Comparison of ENCODE assay signal across 21 cellular contexts in the genomic region with DNA sequence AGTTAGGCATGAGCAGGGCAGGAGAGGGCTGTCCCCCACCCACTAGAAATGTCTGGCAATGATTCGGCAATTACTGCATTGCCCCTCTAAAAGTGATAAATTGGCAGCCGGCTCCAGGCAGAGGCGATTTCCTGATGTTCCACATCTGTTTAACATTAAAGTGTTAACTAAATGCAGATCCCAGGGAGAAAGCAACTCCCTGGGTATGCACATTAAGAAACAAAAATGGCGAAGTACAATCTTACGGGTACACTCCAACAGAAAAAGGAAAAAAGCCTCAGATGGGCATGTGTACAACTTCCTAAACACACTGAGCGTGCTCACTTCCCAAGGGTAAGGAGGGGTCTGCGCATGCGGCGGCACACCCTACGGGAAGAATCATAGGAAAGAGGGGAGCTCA.
DNase-seq lines count a peak whose midpoint lies in the region; ATAC-seq and TF ChIP-seq lines count a peak whose summit lies in the region.
"Had no signal": no experiment of that assay in that cellular context is flagged by ENCODE, and none has a peak within 500 bp of the region (broad histone marks: within the 10 kb centered on the region; RNA-seq: fewer than 3 reads in every experiment).

No MANE protein-coding gene starts in this region.

- no peaks in the 10 kb centered on the region for H3K36me3 Mint-ChIP-seq in nephron progenitor cell (ENCODE audit: low read depth)

- no peak overlapping the region for H3K27ac ChIP-seq in A673 (ENCODE audit: low read depth, low read length, poor library complexity, severe bottlenecking)
- H3K27ac ChIP-seq: 22Rv1, PC-9, SJSA1 had no signal

- H3K9me3 ChIP-seq in A673 (ENCODE audit: low read depth, low read length, poor library complexity, severe bottlenecking) = no peaks in the 10 kb centered on the region
- H3K9me3 ChIP-seq: SJSA1 had no signal

- POLR2A ChIA-PET in A673 (lab: Charles Lee; ENCODE audit: low non-redundant PET) = no interaction called here

- no peak overlapping the region for H3K27ac Mint-ChIP-seq in nephron progenitor cell

- no peaks in the 10 kb centered on the region for H3K27me3 ChIP-seq in A673 (replicated peaks; ENCODE audit: insufficient read depth, low read depth, low read length, poor library complexity)
- H3K27me3 ChIP-seq: SJSA1 had no signal

- no peak overlapping the region for H3K4me3 ChIP-seq in A673 (ENCODE audit: low read depth, low read length, poor library complexity, severe bottlenecking)
- H3K4me3 ChIP-seq: PC-9, SJSA1 had no signal

- no peak for ATAC-seq in SK-N-SH treated with all-trans-retinoic acid at 6 μM for 48 hours
- ATAC-seq in GM21447 (IDR thresholded peaks at IDR 0.05; ENCODE audit: unreplicated experiment) = no peak
- ATAC-seq: Right ventricle myocardium inferior had no signal

- no peaks in the 10 kb centered on the region for H3K9me3 Mint-ChIP-seq in nephron progenitor cell

- H3K4me1 Mint-ChIP-seq in nephron progenitor cell = peaks cover 5% of the 10 kb centered on the region

- no peaks in the 10 kb centered on the region for H3K27me3 Mint-ChIP-seq in nephron progenitor cell (ENCODE audit: low read depth, poor library complexity)

- H3K4me1 ChIP-seq in A673 (ENCODE audit: insufficient read depth, low read length, poor library complexity, severe bottlenecking) = peaks cover 15% of the 10 kb centered on the region
- H3K4me1 ChIP-seq: SJSA1 had no signal

- BruUV-seq in A673 (replicated peaks; lab: Mats Ljungman, UMichigan) = no TSS peak

- TF ChIP-seq CTCF in A673 (conservative IDR thresholded peaks at IDR 0.05; ENCODE audit: low read depth, low read length) (no peak), nephron progenitor cell (IDR thresholded peaks at IDR 0.05) (no peak)

- no peaks in the 10 kb centered on the region for H3K36me3 ChIP-seq in A673 (ENCODE audit: insufficient read depth, low read length, poor library complexity, severe bottlenecking)
- H3K36me3 ChIP-seq: SJSA1 had no signal

- CTCF ChIA-PET in A673 (lab: Charles Lee) = no interaction called here

- TF ChIP-seq POLR2A in erythroblast (IDR thresholded peaks at IDR 0.05; ENCODE audit: low read length) = no peak

- DNase-seq in A673 (ENCODE audit: low spot score) (peak; percentile 63), fibroblast of peridontal ligament (ENCODE audit: extremely low read depth) (peak; percentile 10), nephron progenitor cell (peak; percentile 4), erythroblast (lab: John Stamatoyannopoulos, UW) (no peak), HCEC 1CT (no peak)
- no peak for DNase-seq in stimulated activated CD8-positive, alpha-beta memory T cell treated with anti-CD3 and anti-CD28 coated beads, Interleukin-4, amount 100 ng/mL, for 48 hours
- DNase-seq: ACHN, Calu3, DMS79 treated with DMSO at 0.1 percent for 48 hours, NCI-H1048, NCI-H1417 treated with DMSO at 0.1 percent for 48 hours, NCI-H1694 treated with DMSO at 0.1 percent for 48 hours, NCI-H2081, NCI-H2227 treated with DMSO at 0.1 percent for 48 hours, NCI-H526 treated with DMSO at 0.1 percent for 48 hours, PC-9 had no signal

- no peak overlapping the region for H3K4me3 Mint-ChIP-seq in nephron progenitor cell

- intact Hi-C loops in A673 (cut with micrococcal nuclease; ENCODE audit: unreplicated experiment) = loop anchor here (10.0 kb wide), 1 partner anchor 329 kb away; no protein-coding TSS in a partner anchor

TF ChIP-seq in SK-N-SH treated with all-trans-retinoic acid at 6 μM for 48 hours, 23 proteins besides CTCF, POLR2A, EP300 and RAD21:
- peak; percentile 38; the same call in 1 of the 2 replicates for TF ChIP-seq TCF4 (CRISPR knock-in tag; IDR thresholded peaks at IDR 0.05; ENCODE audit: borderline replicate concordance)
- TF ChIP-seq, protein P1, sequence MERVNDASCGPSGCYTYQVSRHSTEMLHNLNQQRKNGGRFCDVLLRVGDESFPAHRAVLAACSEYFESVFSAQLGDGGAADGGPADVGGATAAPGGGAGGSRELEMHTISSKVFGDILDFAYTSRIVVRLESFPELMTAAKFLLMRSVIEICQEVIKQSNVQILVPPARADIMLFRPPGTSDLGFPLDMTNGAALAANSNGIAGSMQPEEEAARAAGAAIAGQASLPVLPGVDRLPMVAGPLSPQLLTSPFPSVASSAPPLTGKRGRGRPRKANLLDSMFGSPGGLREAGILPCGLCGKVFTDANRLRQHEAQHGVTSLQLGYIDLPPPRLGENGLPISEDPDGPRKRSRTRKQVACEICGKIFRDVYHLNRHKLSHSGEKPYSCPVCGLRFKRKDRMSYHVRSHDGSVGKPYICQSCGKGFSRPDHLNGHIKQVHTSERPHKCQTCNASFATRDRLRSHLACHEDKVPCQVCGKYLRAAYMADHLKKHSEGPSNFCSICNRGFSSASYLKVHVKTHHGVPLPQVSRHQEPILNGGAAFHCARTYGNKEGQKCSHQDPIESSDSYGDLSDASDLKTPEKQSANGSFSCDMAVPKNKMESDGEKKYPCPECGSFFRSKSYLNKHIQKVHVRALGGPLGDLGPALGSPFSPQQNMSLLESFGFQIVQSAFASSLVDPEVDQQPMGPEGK (CRISPR knock-in tag; IDR thresholded peaks at IDR 0.05; ENCODE audit: borderline replicate concordance) = no peak
TF ChIP-seq in SK-N-SH treated with all-trans-retinoic acid at 6 μM for 48 hours: peak in this region for 1.

Comparison
In these comparisons a context has a peak if more than half of its experiments do, and no peak if none do; other contexts are left out.
1. DNase-seq: peak in A673 (single experiment), fibroblast of peridontal ligament (single experiment) and nephron progenitor cell (single experiment); none in erythroblast (0 of 2), HCEC 1CT (single experiment) and stimulated activated CD8-positive, alpha-beta memory T cell treated with anti-CD3 and anti-CD28 coated beads, Interleukin-4, amount 100 ng/mL, for 48 hours (single experiment).